In genomic region chr14:37114039-37114438, GRCh38 we compare ENCODE assay signal across 29 cellular contexts. TPM values are rescaled to one million over a fixed set of nuclear protein-coding genes. Genes with fewer than 3 reads are reported as not detected.
DNase-seq lines count a peak whose midpoint lies in the region; ATAC-seq and TF ChIP-seq lines count a peak whose summit lies in the region.
"Had no signal": no experiment of that assay in that cellular context is flagged by ENCODE, and none has a peak within 500 bp of the region (broad histone marks: within the 10 kb centered on the region; RNA-seq: fewer than 3 reads in every experiment).

No MANE protein-coding gene starts in this region.

- TF ChIP-seq CTCF in PC-3 (conservative IDR thresholded peaks at IDR 0.05; ENCODE audit: low read depth, low read length) (no peak), epithelial cell of esophagus (IDR thresholded peaks at IDR 0.05; ENCODE audit: insufficient read depth, low read depth, low read length, missing control alignments) (no peak), SK-N-SH (IDR thresholded peaks at IDR 0.05) (no peak)

- no peak for TF ChIP-seq RAD21 in SK-N-SH (IDR thresholded peaks at IDR 0.05; ENCODE audit: low read length)

- POLR2A ChIA-PET in PC-3 (lab: Charles Lee; ENCODE audit: unreplicated experiment) (interaction anchor here (0.5 to 0.6 kb wide), 2 partner anchors 38 to 447 kb away, joined by 5 to 6 read pairs; no protein-coding TSS in a partner anchor), SK-N-SH (lab: Yijun Ruan, JAX) (no interaction called here)

- no peak overlapping the region for H3K27ac Mint-ChIP-seq in activated T-cell treated with anti-CD3 and anti-CD28 coated beads, Interleukin-2, amount 50 U/mL, for 72 hours
- H3K27ac Mint-ChIP-seq: CD8-positive, alpha-beta memory T cell; H9; IgD-negative memory B cell; naive B cell had no signal

- H3K4me1 ChIP-seq in PC-3 (ENCODE audit: insufficient read depth, low read length), result peaks cover 51% of the 10 kb centered on the region
- H3K4me1 ChIP-seq in skeletal muscle satellite cell (ENCODE audit: control insufficient read depth, insufficient read depth, low read length), result peaks cover 40% of the 10 kb centered on the region
- H3K4me1 ChIP-seq in SK-N-SH (ENCODE audit: control insufficient read depth in 1 of 2, insufficient read depth in 2 of 2, low read depth in 1 of 2, low read length in 1 of 2), result no peaks in the 10 kb centered on the region
- H3K4me1 ChIP-seq: adrenal gland, prostate gland, stomach had no signal

- H3K9me2 ChIP-seq in PC-3 (replicated peaks; ENCODE audit: low read length) (no peaks in the 10 kb centered on the region), SK-N-SH (no peaks in the 10 kb centered on the region)

- H3K27me3 ChIP-seq in PC-3 (ENCODE audit: low read length) (no peaks in the 10 kb centered on the region), skeletal muscle satellite cell (ENCODE audit: control insufficient read depth, insufficient read depth, low read length) (no peaks in the 10 kb centered on the region), SK-N-SH (ENCODE audit: insufficient read depth) (no peaks in the 10 kb centered on the region)
- H3K27me3 ChIP-seq: adrenal gland, stomach, tibial artery had no signal

- H3F3A ChIP-seq in PC-3 (ENCODE audit: low read length, unreplicated experiment), result peaks cover 4% of the 10 kb centered on the region
- no peaks in the 10 kb centered on the region for H3F3A ChIP-seq in SK-N-SH (replicated peaks; ENCODE audit: insufficient read depth)

- no peaks in the 10 kb centered on the region for H3K79me2 ChIP-seq in PC-3 (ENCODE audit: low read length)
- no peaks in the 10 kb centered on the region for H3K79me2 ChIP-seq in SK-N-SH (ENCODE audit: insufficient read depth)

- H3K9me3 ChIP-seq in PC-3 (ENCODE audit: low read length) (no peaks in the 10 kb centered on the region), skeletal muscle satellite cell (replicated peaks; ENCODE audit: low read length) (no peaks in the 10 kb centered on the region), SK-N-SH (no peaks in the 10 kb centered on the region)
- H3K9me3 ChIP-seq: adrenal gland, prostate gland had no signal

- H3K4me1 Mint-ChIP-seq in activated T-cell treated with anti-CD3 and anti-CD28 coated beads, Interleukin-2, amount 50 U/mL, for 72 hours (ENCODE audit: low read depth), result no peaks in the 10 kb centered on the region
- H3K4me1 Mint-ChIP-seq: CD8-positive, alpha-beta memory T cell; IgD-negative memory B cell; naive B cell had no signal

- H3K9ac ChIP-seq in PC-3 (ENCODE audit: low read length) (peak overlapping the region; percentile 49), skeletal muscle satellite cell (ENCODE audit: low read depth, low read length) (no peak overlapping the region), SK-N-SH (no peak overlapping the region)

- H3K4me2 ChIP-seq in PC-3 (ENCODE audit: low read length), result peak overlapping the region; percentile 65
- H3K4me2 ChIP-seq in skeletal muscle satellite cell (ENCODE audit: low read length), result peak overlapping the region; percentile 49
- no peak overlapping the region for H3K4me2 ChIP-seq in SK-N-SH

- no peak for TF ChIP-seq EP300 in SK-N-SH (IDR thresholded peaks at IDR 0.05; ENCODE audit: borderline replicate concordance in 1 of 2, low read depth in 1 of 2, low read length in 1 of 2)

- H2AFZ ChIP-seq in PC-3 (ENCODE audit: low read length), result no peak overlapping the region
- no peak overlapping the region for H2AFZ ChIP-seq in SK-N-SH (ENCODE audit: low read depth)

- DNase-seq in HCEC 1CT (peak; percentile 37), PC-3 (peak; percentile 97), epithelial cell of esophagus (ENCODE audit: low read depth) (peak; percentile 73), HuH-7 (ENCODE audit: low spot score) (no peak), SK-N-SH (no peak)
- no peak for DNase-seq in activated T-cell treated with anti-CD3 and anti-CD28 coated beads, Interleukin-2, amount 50 U/mL, for 72 hours
- DNase-seq: activated CD4-positive, alpha-beta T cell treated with anti-CD3 and anti-CD28 coated beads for 48 hours; activated naive CD4-positive, alpha-beta T cell; activated T-cell treated with anti-CD3 and anti-CD28 coated beads, Interleukin-2, amount 50 U/mL, for 4 hours; adrenal gland; CD8-positive, alpha-beta memory T cell; cortex of kidney; GF-D8; H9; left colon; mesendoderm; naive B cell; NCI-H1694 treated with DMSO at 0.1 percent for 48 hours; NCI-H2171 treated with DMSO at 0.1 percent for 48 hours; NCI-H524; stomach; T-helper 2 cell; tibial artery had no signal

- 12% methylated on average over 3 of the region's 3 CpGs for WGBS in SK-N-SH (ENCODE audit: low lambda C conversion rate)

- intact Hi-C loops in PC-3 (cut with micrococcal nuclease), result loop anchor here (1.0 kb wide), 2 partner anchors 66 to 78 kb away; no protein-coding TSS in a partner anchor

- no peak overlapping the region for H3K4me3 Mint-ChIP-seq in activated T-cell treated with anti-CD3 and anti-CD28 coated beads, Interleukin-2, amount 50 U/mL, for 72 hours
- H3K4me3 Mint-ChIP-seq: activated T-cell treated with anti-CD3 and anti-CD28 coated beads, Interleukin-2, amount 50 U/mL, for 4 hours; CD8-positive, alpha-beta memory T cell; H9; IgD-negative memory B cell had no signal

- H4K20me1 ChIP-seq in PC-3 (ENCODE audit: low read length) (no peaks in the 10 kb centered on the region), SK-N-SH (ENCODE audit: insufficient read depth) (no peaks in the 10 kb centered on the region)

- peak overlapping the region; percentile 86 for H3K27ac ChIP-seq in PC-3 (ENCODE audit: low read length)
- no peak overlapping the region for H3K27ac ChIP-seq in SK-N-SH (ENCODE audit: low read depth in 2 of 2, low read length in 1 of 2)
- H3K27ac ChIP-seq: adrenal gland, HL-60, prostate gland, stomach, tibial artery, VCaP had no signal

- CTCF ChIA-PET in PC-3 (lab: Charles Lee) (no interaction called here), SK-N-SH (lab: Yijun Ruan, JAX) (interaction anchor here (1.1 kb wide), 1 partner anchor 37 kb away, joined by 3 read pairs; no protein-coding TSS in a partner anchor)

- no peaks in the 10 kb centered on the region for H3K27me3 Mint-ChIP-seq in activated T-cell treated with anti-CD3 and anti-CD28 coated beads, Interleukin-2, amount 50 U/mL, for 72 hours (ENCODE audit: low read depth)
- H3K27me3 Mint-ChIP-seq: CD8-positive, alpha-beta memory T cell; IgD-negative memory B cell; naive B cell had no signal

- no TSS peak for BruUV-seq in PC-3 (replicated peaks; lab: Mats Ljungman, UMichigan)

- H3K9me3 Mint-ChIP-seq in activated T-cell treated with anti-CD3 and anti-CD28 coated beads, Interleukin-2, amount 50 U/mL, for 72 hours, result peaks cover 0 to 3% of the 10 kb centered on the region in 2 donors

- H3K36me3 ChIP-seq in PC-3 (ENCODE audit: low read depth, low read length), result no peaks in the 10 kb centered on the region
- H3K36me3 ChIP-seq in skeletal muscle satellite cell (ENCODE audit: insufficient read depth, low read length), result no peaks in the 10 kb centered on the region
- H3K36me3 ChIP-seq in SK-N-SH (replicated peaks in 1 of 2; ENCODE audit: control insufficient read depth in 1 of 2, insufficient read depth in 2 of 2, low read length in 1 of 2), result no peaks in the 10 kb centered on the region
- H3K36me3 ChIP-seq: adrenal gland, prostate gland, stomach, tibial artery had no signal

- peak; percentile 68 for ATAC-seq in PC-3
- no peak for ATAC-seq in activated T-cell treated with anti-CD3 and anti-CD28 coated beads, Interleukin-2, amount 50 U/mL, for 72 hours (replicated peaks in 1 of 2)
- ATAC-seq: activated T-cell treated with anti-CD3 and anti-CD28 coated beads, Interleukin-2, amount 50 U/mL, for 4 hours; left colon; SK-N-SH treated with all-trans-retinoic acid at 6 μM for 48 hours had no signal

- no peaks in the 10 kb centered on the region for H3K36me3 Mint-ChIP-seq in activated T-cell treated with anti-CD3 and anti-CD28 coated beads, Interleukin-2, amount 50 U/mL, for 72 hours (ENCODE audit: insufficient read depth in 2 of 2)
- H3K36me3 Mint-ChIP-seq: CD8-positive, alpha-beta memory T cell; IgD-negative memory B cell; naive B cell had no signal

- peak overlapping the region; percentile 27; the same call in 1 of the 2 replicates for H3K4me3 ChIP-seq in PC-3 (ENCODE audit: low read length)
- no peak overlapping the region for H3K4me3 ChIP-seq in epithelial cell of esophagus (ENCODE audit: low read length)
- no peak overlapping the region for H3K4me3 ChIP-seq in skeletal muscle satellite cell (ENCODE audit: low read length)
- H3K4me3 ChIP-seq in SK-N-SH (ENCODE audit: low read depth in 2 of 2, low read length in 1 of 2), result no peak overlapping the region
- H3K4me3 ChIP-seq: adrenal gland, prostate gland, stomach, tibial artery had no signal

TF ChIP-seq in SK-N-SH, 30 proteins besides CTCF, POLR2A, EP300 and RAD21:
- TF ChIP-seq, protein P1, sequence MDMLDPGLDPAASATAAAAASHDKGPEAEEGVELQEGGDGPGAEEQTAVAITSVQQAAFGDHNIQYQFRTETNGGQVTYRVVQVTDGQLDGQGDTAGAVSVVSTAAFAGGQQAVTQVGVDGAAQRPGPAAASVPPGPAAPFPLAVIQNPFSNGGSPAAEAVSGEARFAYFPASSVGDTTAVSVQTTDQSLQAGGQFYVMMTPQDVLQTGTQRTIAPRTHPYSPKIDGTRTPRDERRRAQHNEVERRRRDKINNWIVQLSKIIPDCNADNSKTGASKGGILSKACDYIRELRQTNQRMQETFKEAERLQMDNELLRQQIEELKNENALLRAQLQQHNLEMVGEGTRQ (IDR thresholded peaks at IDR 0.05; ENCODE audit: borderline replicate concordance, low read depth, low read length), result no peak
- no peak for TF ChIP-seq IRF3 (IDR thresholded peaks at IDR 0.05; ENCODE audit: low read depth, low read length)

RNA-seq across cellular contexts. Expression of gene SLC25A21, which starts 58.4 kb away (rescaled TPM):
- total RNA-seq in PC-3 (2014; rRNA removed), result 0.87 and 1.0 TPM in 2 replicates
- total RNA-seq in skeletal muscle satellite cell (2012; rRNA removed), result 0.87 and 1.8 TPM in 2 replicates
- not detected in 2 replicates for polyA plus RNA-seq in SK-N-SH (2012; rRNA removed)
- polyA plus RNA-seq in SK-N-SH (2012; cell fraction: cytosol; rRNA removed), result not detected in 2 replicates
- polyA plus RNA-seq in SK-N-SH (2012; cell fraction: nucleus; rRNA removed), result not detected in 2 replicates
- not detected for total RNA-seq in activated T-cell treated with anti-CD3 and anti-CD28 coated beads, Interleukin-2, amount 50 U/mL, for 72 hours
- total RNA-seq: activated T-cell treated with anti-CD3 and anti-CD28 coated beads, Interleukin-2, amount 50 U/mL, for 4 hours; CD8-positive, alpha-beta memory T cell had no signal
- polyA plus RNA-seq: CD8-positive, alpha-beta memory T cell; IgD-negative memory B cell had no signal

Comparison
In these comparisons a context has a peak if more than half of its experiments do, and no peak if none do; other contexts are left out.
1. DNase-seq: peak in HCEC 1CT (single experiment), PC-3 (single experiment) and epithelial cell of esophagus (single experiment); none in HuH-7 (single experiment), SK-N-SH (single experiment) and activated T-cell treated with anti-CD3 and anti-CD28 coated beads, Interleukin-2, amount 50 U/mL, for 72 hours (0 of 2).